5 cellular contexts compared by ENCODE assay signal in genomic region chr11:15653191-15653590, GRCh38.
"Had no signal": no experiment of that assay in that cellular context is flagged by ENCODE, and none has a peak within 500 bp of the region (broad histone marks: within the 10 kb centered on the region; RNA-seq: fewer than 3 reads in every experiment).

No MANE protein-coding gene starts in this region.

- DNase-seq: H9, HCEC 1CT, KBM-7 had no signal

- ATAC-seq: GM23338, HepG2 had no signal

- H3K4me2 ChIP-seq: GM23338 had no signal

- H2AFZ ChIP-seq: GM23338 had no signal

- H3K4me3 ChIP-seq: GM23338 had no signal
